In genomic region chr12:116076399-116076798, GRCh38 we compare ENCODE assay signal across 1 cellular context.
TF ChIP-seq lines count a peak whose summit lies in the region.

No MANE protein-coding gene starts in this region.

TF ChIP-seq in HepG2, 621 proteins besides CTCF, POLR2A, EP300 and RAD21 (continued from another document):
- TF ChIP-seq, protein P1, sequence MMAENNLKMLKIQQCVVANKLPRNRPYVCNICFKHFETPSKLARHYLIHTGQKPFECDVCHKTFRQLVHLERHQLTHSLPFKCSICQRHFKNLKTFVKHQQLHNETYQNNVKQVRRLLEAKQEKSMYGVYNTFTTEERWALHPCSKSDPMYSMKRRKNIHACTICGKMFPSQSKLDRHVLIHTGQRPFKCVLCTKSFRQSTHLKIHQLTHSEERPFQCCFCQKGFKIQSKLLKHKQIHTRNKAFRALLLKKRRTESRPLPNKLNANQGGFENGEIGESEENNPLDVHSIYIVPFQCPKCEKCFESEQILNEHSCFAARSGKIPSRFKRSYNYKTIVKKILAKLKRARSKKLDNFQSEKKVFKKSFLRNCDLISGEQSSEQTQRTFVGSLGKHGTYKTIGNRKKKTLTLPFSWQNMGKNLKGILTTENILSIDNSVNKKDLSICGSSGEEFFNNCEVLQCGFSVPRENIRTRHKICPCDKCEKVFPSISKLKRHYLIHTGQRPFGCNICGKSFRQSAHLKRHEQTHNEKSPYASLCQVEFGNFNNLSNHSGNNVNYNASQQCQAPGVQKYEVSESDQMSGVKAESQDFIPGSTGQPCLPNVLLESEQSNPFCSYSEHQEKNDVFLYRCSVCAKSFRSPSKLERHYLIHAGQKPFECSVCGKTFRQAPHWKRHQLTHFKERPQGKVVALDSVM (CRISPR knock-in tag; IDR thresholded peaks at IDR 0.05): peak; percentile 53; the same call in 1 of the 2 replicates
TF ChIP-seq in HepG2: peak in this region for 1.
